Comparison of ENCODE assay signal across 24 cellular contexts in the genomic region with DNA sequence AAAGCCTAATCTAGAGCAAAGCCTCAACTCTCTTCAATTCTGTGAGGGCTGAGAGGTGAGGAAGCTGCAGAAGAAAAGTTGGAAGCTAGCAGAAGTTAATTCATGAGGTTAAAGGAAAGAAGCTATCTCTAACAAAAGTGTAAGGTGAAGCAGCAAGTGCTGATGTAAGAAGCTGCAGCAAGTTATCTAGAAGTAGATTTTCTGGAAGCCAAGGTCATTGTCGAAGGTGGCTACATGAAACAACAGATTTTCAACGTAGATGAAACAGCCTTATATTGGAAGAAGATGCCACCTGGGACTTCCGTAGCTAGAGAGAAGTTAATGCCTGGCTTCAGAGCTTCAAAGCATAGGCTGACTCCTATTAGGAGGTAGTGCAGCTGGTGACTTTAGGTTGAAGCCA.
"Had no signal": no experiment of that assay in that cellular context is flagged by ENCODE, and none has a peak within 500 bp of the region (broad histone marks: within the 10 kb centered on the region; RNA-seq: fewer than 3 reads in every experiment).

No MANE protein-coding gene starts in this region.

- H3K4me3 Mint-ChIP-seq: IgD-negative memory B cell had no signal

- H3K27ac ChIP-seq: PC-9, Peyer's patch, SJCRH30 had no signal

- H3K4me1 ChIP-seq: Peyer's patch, SJCRH30 had no signal

- H3K27me3 Mint-ChIP-seq: IgD-negative memory B cell had no signal

- H3K27ac Mint-ChIP-seq: IgD-negative memory B cell had no signal

- H3K4me3 ChIP-seq: MG63, PC-9, Peyer's patch, SJCRH30 had no signal

- H3K4me2 ChIP-seq: PC-9 had no signal

- H3K9me3 Mint-ChIP-seq: IgD-negative memory B cell had no signal

- ATAC-seq: Right ventricle myocardium inferior, SK-N-SH treated with all-trans-retinoic acid at 6 μM for 48 hours had no signal

- DNase-seq: KBM-7, MG63, NCI-H1092, NCI-H1105 treated with DMSO at 0.1 percent for 48 hours, NCI-H1436, NCI-H187, NCI-H2029, NCI-H2081 treated with DMSO at 0.1 percent for 48 hours, NCI-H2171, NCI-H226, NCI-H446, NCI-H510A, NCI-H524 treated with DMSO at 0.1 percent for 48 hours, NCI-H69, NCI-H774, OCI-M1, PC-9, Peyer's patch, SHP77 treated with DMSO at 0.1 percent for 48 hours, SJCRH30, T-helper 1 cell had no signal

- H3K27me3 ChIP-seq: MG63, Peyer's patch, SJCRH30 had no signal

- H2AFZ ChIP-seq: PC-9 had no signal

- H3K9me3 ChIP-seq: MG63, Peyer's patch, SJCRH30 had no signal

- H3K4me1 Mint-ChIP-seq: IgD-negative memory B cell had no signal
